Comparison of ENCODE assay signal across 8 cellular contexts in genomic region chr9:16555802-16556201, GRCh38.
"Had no signal": no experiment of that assay in that cellular context is flagged by ENCODE, and none has a peak within 500 bp of the region (broad histone marks: within the 10 kb centered on the region; RNA-seq: fewer than 3 reads in every experiment).

No MANE protein-coding gene starts in this region.

- ATAC-seq: GM23338, HepG2 had no signal

- H3K4me3 ChIP-seq: GM23338 had no signal

- DNase-seq: H9, HCEC 1CT, KBM-7 had no signal

- FAIRE-seq: H1, H54, HepG2, HTR-8/SVneo had no signal
